In genomic region chr5:132369471-132370240, GRCh38 we compare ENCODE assay signal across 8 cellular contexts. TPM values are rescaled to one million over a fixed set of nuclear protein-coding genes. Genes with fewer than 3 reads are reported as not detected.
DNase-seq lines count a peak whose midpoint lies in the region; ATAC-seq and TF ChIP-seq lines count a peak whose summit lies in the region.

SLC22A5 (plus strand) TSS chr5:132369710; CDS start chr5:132369973, 263 bp downstream.

- peaks cover 2% of the 10 kb centered on the region; the same call in 1 of the 2 replicates for H3F3A ChIP-seq in DOHH2 (ENCODE audit: control insufficient read depth, insufficient read depth)

- peak within 1 kb of the TSS; percentile 78 for H3K4me3 ChIP-seq in DOHH2 (ENCODE audit: low read length)
- peak within 1 kb of the TSS; percentile 66 to 90 (median 78) for H3K4me3 ChIP-seq in heart left ventricle
- H3K4me3 ChIP-seq in urinary bladder (ENCODE audit: low read depth, low read length) = peak within 1 kb of the TSS; percentile 82

- H3K27me3 ChIP-seq in DOHH2 (ENCODE audit: control insufficient read depth, low read length) = peaks cover 4% of the 10 kb centered on the region; the same call in 1 of the 2 replicates
- H3K27me3 ChIP-seq in heart left ventricle = no peaks in the 10 kb centered on the region

- peak within 1 kb of the TSS; percentile 83 for H3K4me3 Mint-ChIP-seq in activated naive CD8-positive, alpha-beta T cell treated with anti-CD3 and anti-CD28 coated beads for 36 hours

- intact Hi-C loops in heart left ventricle (cut with DNase I) = loop anchor here in 6 of 10 donors (2.0 to 10.0 kb wide), 6 partner anchors 67 to 445 kb away; partner anchors contain the start of genes SLC22A4 (in 3 of the 6) and SOWAHA (in 1 of the 6)
- intact Hi-C loops in posterior vena cava (cut with DNase I) = no loop called here

- H3K4me2 ChIP-seq in DOHH2 (ENCODE audit: low read length) = peak within 1 kb of the TSS; percentile 78

- no peaks in the 10 kb centered on the region for H3K9me3 Mint-ChIP-seq in activated naive CD8-positive, alpha-beta T cell treated with anti-CD3 and anti-CD28 coated beads for 36 hours

- H3K4me1 ChIP-seq in DOHH2 (ENCODE audit: control insufficient read depth, low read length) (peaks cover 10% of the 10 kb centered on the region), heart left ventricle (peaks cover 0 to 42% (median 22%) of the 10 kb centered on the region in 12 donors), urinary bladder (ENCODE audit: insufficient read depth) (no peaks in the 10 kb centered on the region)

- H3K27me3 Mint-ChIP-seq in activated naive CD8-positive, alpha-beta T cell treated with anti-CD3 and anti-CD28 coated beads for 36 hours = no peaks in the 10 kb centered on the region

- peak; percentile 71 for DNase-seq in HuH-7 (ENCODE audit: low spot score)
- DNase-seq in SK-N-DZ (ENCODE audit: low spot score) = peak; percentile 62
- DNase-seq in activated naive CD8-positive, alpha-beta T cell treated with anti-CD3 and anti-CD28 coated beads for 36 hours = peak; percentile 83
- peak; percentile 56 to 83 (median 75) for DNase-seq in heart left ventricle
- peak; percentile 86 for DNase-seq in posterior vena cava (ENCODE audit: low spot score)

- no peaks in the 10 kb centered on the region for H3K9me3 ChIP-seq in DOHH2 (ENCODE audit: control insufficient read depth, insufficient read depth, low read length)
- H3K9me3 ChIP-seq in heart left ventricle = no peaks in the 10 kb centered on the region

- H3K27ac Mint-ChIP-seq in activated naive CD8-positive, alpha-beta T cell treated with anti-CD3 and anti-CD28 coated beads for 36 hours = peak within 1 kb of the TSS; percentile 81

- H3K4me1 Mint-ChIP-seq in activated naive CD8-positive, alpha-beta T cell treated with anti-CD3 and anti-CD28 coated beads for 36 hours = peaks cover 23% of the 10 kb centered on the region

- TF ChIP-seq CTCF in DOHH2 (IDR thresholded peaks at IDR 0.05; ENCODE audit: low read depth, low read length, poor library complexity, severe bottlenecking) = no peak
- TF ChIP-seq CTCF in heart left ventricle (IDR thresholded peaks at IDR 0.05) = no peak

- peak; percentile 93 for ATAC-seq in GM21515 (IDR thresholded peaks at IDR 0.05; ENCODE audit: unreplicated experiment)
- peak; percentile 62 to 91 (median 82) for ATAC-seq in heart left ventricle

- no peaks in the 10 kb centered on the region for H3K79me2 ChIP-seq in DOHH2 (ENCODE audit: control insufficient read depth, low read length)

- no peaks in the 10 kb centered on the region for H3K9me2 ChIP-seq in DOHH2 (replicated peaks; ENCODE audit: control insufficient read depth, low read length)

- WGBS in heart left ventricle, 4 donors = 0 to 1% (median 1%) methylated on average over 45 to 93 of the region's 93 CpGs
- WGBS in urinary bladder = under 1% methylated on average over 93 of the region's 93 CpGs

- H3K36me3 ChIP-seq in DOHH2 (ENCODE audit: control insufficient read depth, low read length) (no peaks in the 10 kb centered on the region), heart left ventricle (peaks cover 0 to 6% (median 0%) of the 10 kb centered on the region in 9 donors), urinary bladder (ENCODE audit: insufficient read depth) (no peaks in the 10 kb centered on the region)

- TF ChIP-seq POLR2A in heart left ventricle (IDR thresholded peaks at IDR 0.05) = peak in 1 of 2 donors; percentile 50

- 0 out of 2 replicates have a peak within 1 kb of the TSS, but pooled peaks have one; percentile 2 for H3K27ac ChIP-seq in DOHH2 (ENCODE audit: low read depth, low read length)
- H3K27ac ChIP-seq in heart left ventricle = peak within 1 kb of the TSS; percentile 64 to 94 (median 88)
- H3K27ac ChIP-seq in urinary bladder (ENCODE audit: low read depth) = peak within 1 kb of the TSS; percentile 58

- H4K20me1 ChIP-seq in DOHH2 (ENCODE audit: control insufficient read depth, insufficient read depth, low read depth, low read length) = no peaks in the 10 kb centered on the region

- H3K36me3 Mint-ChIP-seq in activated naive CD8-positive, alpha-beta T cell treated with anti-CD3 and anti-CD28 coated beads for 36 hours = peaks cover 3% of the 10 kb centered on the region

RNA-seq across cellular contexts. Expression of gene SLC22A5, which starts in this region (rescaled TPM):
- polyA plus RNA-seq in SK-N-DZ (2014; cell fraction: cytosol; rRNA removed) = 1.3 and 1.5 TPM in 2 replicates
- 2.8 and 7.0 TPM in 2 replicates for polyA plus RNA-seq in SK-N-DZ (2014; cell fraction: nucleus; rRNA removed)
- 1 to 10 TPM; 3.7 to 4.5 TPM for total RNA-seq in activated naive CD8-positive, alpha-beta T cell treated with anti-CD3 and anti-CD28 coated beads for 36 hours
- total RNA-seq in heart left ventricle = 10 to 100 TPM in 8 of 9 donors, 1 to 10 TPM in 1; 7.5 to 42.5 (median 13.5) TPM
- polyA plus RNA-seq in heart left ventricle = 10 to 100 TPM; 11.1 to 50.1 TPM
- 1 to 10 TPM; 7.4 to 9.6 TPM for total RNA-seq in posterior vena cava
- 9.3 TPM for total RNA-seq in urinary bladder
- 6.4 TPM for polyA plus RNA-seq in urinary bladder

Comparison
In these comparisons a context has a peak if more than half of its experiments do, and no peak if none do; other contexts are left out.
1. Peak in every context shown above with its lines: DNase-seq, ATAC-seq, H3K4me3 ChIP-seq and H3K27ac ChIP-seq.
2. H3K27ac ChIP-seq: peak in every context shown above with its lines; median percentile 88 in heart left ventricle; 58 in urinary bladder; 2 in DOHH2.
3. intact Hi-C loops: an anchor here in heart left ventricle (2.0 to 10.0 kb wide); none called in posterior vena cava.